Comparison of ENCODE assay signal across 6 cellular contexts in genomic region chr17:6656797-6657632, GRCh38. TPM values are rescaled to one million over a fixed set of nuclear protein-coding genes. Genes with fewer than 3 reads are reported as not detected.
A peak's percentile ranks its signal among the peaks of the same experiment; 100 is the strongest.
DNase-seq lines count a peak whose midpoint lies in the region; ATAC-seq and TF ChIP-seq lines count a peak whose summit lies in the region.
"Not testable (repeated sequence)": the region's sequence is repeated elsewhere in the genome, so short reads cannot be mapped to it uniquely, and the experiment has no call there.
"Had no signal": no experiment of that assay in that cellular context is flagged by ENCODE, and none has a peak within 500 bp of the region (broad histone marks: within the 10 kb centered on the region; RNA-seq: fewer than 3 reads in every experiment).

No MANE protein-coding gene starts in this region.

- not testable (repeated sequence) for H3K36me3 ChIP-seq in GM23338 (ENCODE audit: insufficient read depth); heart left ventricle; trophoblast cell (ENCODE audit: control insufficient read depth in 1 of 2, insufficient read depth in 2 of 2, low read length in 2 of 2)

- H3K4ac ChIP-seq in trophoblast cell (ENCODE audit: low read depth, low read length): not testable (repeated sequence)

- peak overlapping the region; percentile 85 for H3K4me3 Mint-ChIP-seq in GM23338

- not testable (repeated sequence) for H3K9me3 Mint-ChIP-seq in GM23338

- not testable (repeated sequence) for H2BK12ac ChIP-seq in trophoblast cell (ENCODE audit: low read length)

- not testable (repeated sequence) for H3K27ac Mint-ChIP-seq in GM23338

- H3K27ac ChIP-seq in GM23338 (ENCODE audit: low read depth); heart left ventricle; trophoblast cell (ENCODE audit: low read depth, low read length): not testable (repeated sequence)

- H3K14ac ChIP-seq in trophoblast cell (ENCODE audit: low read length): not testable (repeated sequence)

- H3K9me2 ChIP-seq in GM23338 (ENCODE audit: insufficient read depth): not testable (repeated sequence)

- H4K8ac ChIP-seq in trophoblast cell (ENCODE audit: low read depth, low read length): peak overlapping the region; percentile 15

- not testable (repeated sequence) for H3K9ac ChIP-seq in trophoblast cell (ENCODE audit: low read length)

- 0 out of 2 replicates have a peak, but pooled peaks cover 11% of the 10 kb centered on the region for H3F3A ChIP-seq in GM23338 (replicated peaks; ENCODE audit: low read depth)

- TF ChIP-seq POLR2A in Raji (IDR thresholded peaks at IDR 0.05; ENCODE audit: insufficient read depth, low read depth, low read length): peak; percentile 37; the same call in 1 of the 2 replicates
- not testable (repeated sequence) for TF ChIP-seq POLR2A in heart left ventricle (IDR thresholded peaks at IDR 0.05)

- H2AFZ ChIP-seq in GM23338: not testable (repeated sequence)
- peak overlapping the region; percentile 50 for H2AFZ ChIP-seq in trophoblast cell (ENCODE audit: insufficient read depth, low read length, poor library complexity)

- H4K91ac ChIP-seq in trophoblast cell (ENCODE audit: low read depth, low read length): not testable (repeated sequence)

- intact Hi-C loops in heart left ventricle (cut with DNase I): not testable (repeated sequence)

- H2AK5ac ChIP-seq in trophoblast cell (ENCODE audit: low read length): not testable (repeated sequence)

- H3K27me3 Mint-ChIP-seq in GM23338 (ENCODE audit: insufficient read depth, low read depth, poor library complexity): peaks cover 44% of the 10 kb centered on the region

- H3K23ac ChIP-seq in trophoblast cell (ENCODE audit: low read length): not testable (repeated sequence)

- H3K4me1 Mint-ChIP-seq in GM23338: peaks cover 36% of the 10 kb centered on the region

- H3K36me3 Mint-ChIP-seq in GM23338 (ENCODE audit: low read depth): not testable (repeated sequence)

- H3K79me1 ChIP-seq in trophoblast cell (ENCODE audit: low read length): not testable (repeated sequence)

- H3K27me3 ChIP-seq in GM23338 (ENCODE audit: insufficient read depth) (peaks cover 64% of the 10 kb centered on the region), heart left ventricle (peaks cover 3 to 56% (median 27%) of the 10 kb centered on the region in 9 donors), trophoblast cell (ENCODE audit: insufficient read depth, low read length) (peaks cover 17% of the 10 kb centered on the region)

- H3K4me1 ChIP-seq in GM23338 (ENCODE audit: insufficient read depth) (peaks cover 18% of the 10 kb centered on the region), heart left ventricle (peaks cover 0 to 26% (median 7%) of the 10 kb centered on the region in 12 donors), trophoblast cell (ENCODE audit: control insufficient read depth in 1 of 2, insufficient read depth in 2 of 2, low read length in 2 of 2) (peaks cover 8 to 15% of the 10 kb centered on the region in 2 experiments)

- H2BK120ac ChIP-seq in trophoblast cell (ENCODE audit: insufficient read depth, low read length, poor library complexity): not testable (repeated sequence)

- DNase-seq in GM23338 (ENCODE audit: low spot score): peak; percentile 83
- DNase-seq in activated T-helper 9 cell treated with anti-CD3 and anti-CD28 coated beads, Interleukin-2, amount 50 U/mL, for 16 hours (ENCODE audit: low read depth): peak; percentile 49
- DNase-seq in heart left ventricle, trophoblast cell: not testable (repeated sequence)

- 4 to 9% (median 8%) methylated on average over 33 to 54 of the region's 55 CpGs for WGBS in heart left ventricle, 4 donors
- no CpG with 5 or more reads among the region's 55 CpGs for WGBS in trophoblast cell (ENCODE audit: extremely low coverage, insufficient coverage, insufficient read length)

- H4K12ac ChIP-seq in trophoblast cell (ENCODE audit: low read depth, low read length): not testable (repeated sequence)

- H2BK5ac ChIP-seq in trophoblast cell (ENCODE audit: low read depth, low read length, poor library complexity): not testable (repeated sequence)

- not testable (repeated sequence) for H4K20me1 ChIP-seq in GM23338 (replicated peaks; ENCODE audit: insufficient read depth)

- H3K9me3 ChIP-seq in heart left ventricle; trophoblast cell (ENCODE audit: insufficient read depth, low read depth, low read length): not testable (repeated sequence)

- H3K4me2 ChIP-seq in GM23338 (peak overlapping the region; percentile 91), trophoblast cell (ENCODE audit: low read length) (peak overlapping the region; percentile 46)

- ATAC-seq in GM23338: peak; percentile 66
- ATAC-seq in heart left ventricle: peak in 1 of 4 donors; percentile 5

- H3K4me3 ChIP-seq in GM23338 (peak overlapping the region; percentile 67), heart left ventricle (peak overlapping the region in 7 of 12 donors; percentile 13 to 45 (median 28)), trophoblast cell (ENCODE audit: low read depth, low read length) (peak overlapping the region; percentile 60)

- TF ChIP-seq CTCF in GM23338 (conservative IDR thresholded peaks at IDR 0.05; ENCODE audit: low read depth in 2 of 2); heart left ventricle (IDR thresholded peaks at IDR 0.05): not testable (repeated sequence)

- H3K18ac ChIP-seq in trophoblast cell (ENCODE audit: low read length): not testable (repeated sequence)

- not testable (repeated sequence) for H3K79me2 ChIP-seq in GM23338 (replicated peaks; ENCODE audit: insufficient read depth); trophoblast cell (ENCODE audit: control insufficient read depth, insufficient read depth, low read length, poor library complexity)

TF ChIP-seq in GM23338, 12 proteins besides CTCF, POLR2A, EP300 and RAD21:
- TF ChIP-seq ETS1 (IDR thresholded peaks at IDR 0.05) (0 out of 2 replicates have a peak, but pooled peaks have one; percentile 17), CREB1 (CRISPR knock-in tag; IDR thresholded peaks at IDR 0.05; ENCODE audit: low read depth) (peak; percentile 92)

RNA-seq across cellular contexts. Expression of gene C17orf100, which starts 5.5 kb away (rescaled TPM):
- total RNA-seq in GM23338 (2014; rRNA removed; shearing (Covaris generic)): 1.7 and 2.7 TPM in 2 replicates
- polyA plus RNA-seq in GM23338 (2016; fragmentation: Nextera tagmentation; extraction: Ambion mirVana) (3.9 and 4.8 TPM in 2 replicates), heart left ventricle (under 1 TPM; 0.84 to 0.86 TPM)
- under 1 TPM; 0.30 to 0.75 (median 0.56) TPM for total RNA-seq in heart left ventricle
- 2.0 and 2.1 TPM in 2 replicates for polyA plus RNA-seq in trophoblast cell (2013)

RNA-seq across cellular contexts. Expression of gene MED31, which starts 5.6 kb away (rescaled TPM):
- 5.0 and 5.5 TPM in 2 replicates for total RNA-seq in GM23338 (2014; rRNA removed; shearing (Covaris generic))
- 40.0 and 49.3 TPM in 2 replicates for polyA plus RNA-seq in GM23338 (2016; fragmentation: Nextera tagmentation; extraction: Ambion mirVana)
- 10 to 100 TPM in 7 of 9 donors, 1 to 10 TPM in 2; 5.4 to 17.5 (median 13.7) TPM for total RNA-seq in heart left ventricle
- 10 to 100 TPM; 18.7 to 20.9 TPM for polyA plus RNA-seq in heart left ventricle
- 54.0 and 59.8 TPM in 2 replicates for polyA plus RNA-seq in trophoblast cell (2013)

RNA-seq across cellular contexts. Expression of gene TXNDC17, which starts 16.2 kb away (rescaled TPM):
- 197 and 202 TPM in 2 replicates for total RNA-seq in GM23338 (2014; rRNA removed; shearing (Covaris generic))
- polyA plus RNA-seq in GM23338 (2016; fragmentation: Nextera tagmentation; extraction: Ambion mirVana) (887 and 915 TPM in 2 replicates), heart left ventricle (100 to 1,000 TPM in 1 of 2 donors, 10 to 100 TPM in 1; 98.3 to 221 TPM)
- total RNA-seq in heart left ventricle: 10 to 100 TPM; 31.5 to 95.2 (median 43.3) TPM
- polyA plus RNA-seq in trophoblast cell (2013): 125 and 128 TPM in 2 replicates

RNA-seq across cellular contexts. Expression of gene KIAA0753, which starts 16.5 kb away (rescaled TPM):
- total RNA-seq in GM23338 (2014; rRNA removed; shearing (Covaris generic)): 27.8 and 31.8 TPM in 2 replicates
- polyA plus RNA-seq in GM23338 (2016; fragmentation: Nextera tagmentation; extraction: Ambion mirVana) (5.9 and 6.0 TPM in 2 replicates), heart left ventricle (1 to 10 TPM; 2.7 to 5.0 TPM)
- total RNA-seq in heart left ventricle: 10 to 100 TPM in 1 of 9 donors, 1 to 10 TPM in 8; 3.3 to 10.2 (median 5.0) TPM
- 9.5 and 9.8 TPM in 2 replicates for polyA plus RNA-seq in trophoblast cell (2013)

RNA-seq across cellular contexts. Expression of gene SLC13A5, which starts 56.2 kb away (rescaled TPM):
- total RNA-seq in GM23338 (2014; rRNA removed; shearing (Covaris generic)): 1.4 and 2.3 TPM in 2 replicates
- polyA plus RNA-seq in GM23338 (2016; fragmentation: Nextera tagmentation; extraction: Ambion mirVana) (0.38 and 1.2 TPM in 2 replicates), heart left ventricle (under 1 TPM in 1 of 2 donors, not detected in 1; 0.06 TPM)
- under 1 TPM in 1 of 9 donors, not detected in 8; 0.72 TPM for total RNA-seq in heart left ventricle
- polyA plus RNA-seq in trophoblast cell (2013): 3.4 TPM in 2 replicates
- total RNA-seq: fibroblast of villous mesenchyme had no signal
